12 cellular contexts compared by ENCODE assay signal in the genomic region with DNA sequence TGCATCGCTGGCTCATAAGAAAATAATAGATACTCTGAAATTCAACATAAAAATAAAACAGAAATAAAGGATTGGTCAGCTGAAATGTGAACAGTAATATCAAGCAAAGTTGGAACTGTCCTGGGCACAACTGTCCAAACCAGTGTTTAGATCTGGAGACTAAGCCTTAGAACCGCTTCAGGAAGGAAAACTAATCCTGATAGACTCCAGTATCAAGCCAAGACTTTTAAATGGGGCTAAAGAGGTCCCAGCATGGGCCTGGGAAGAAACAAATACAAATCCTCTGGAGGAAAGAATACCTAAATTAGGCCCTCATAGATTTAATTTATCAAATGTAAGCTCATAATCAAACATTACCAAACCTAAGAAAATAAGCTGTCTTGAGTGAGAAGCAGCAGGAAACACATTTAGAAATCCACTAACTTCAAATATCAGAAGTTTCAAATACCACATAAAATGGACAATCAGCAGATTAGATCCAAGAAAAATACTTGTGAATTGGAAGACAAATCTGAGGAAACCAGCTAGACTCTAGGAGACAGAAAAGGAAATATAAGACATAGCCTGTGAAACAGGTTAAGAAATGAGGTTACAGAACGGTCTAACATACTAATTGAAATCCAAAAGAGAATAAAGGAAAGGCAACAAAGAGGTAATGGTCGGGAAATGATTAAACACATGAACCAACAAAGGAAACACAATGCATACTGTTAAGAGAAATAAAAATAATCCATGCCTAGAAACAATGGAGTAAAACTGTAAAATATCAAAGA.
"Had no signal": no experiment of that assay in that cellular context is flagged by ENCODE, and none has a peak within 500 bp of the region (broad histone marks: within the 10 kb centered on the region; RNA-seq: fewer than 3 reads in every experiment).

No MANE protein-coding gene starts in this region.

- H3K36me3 ChIP-seq: thyroid gland had no signal

- H3K27ac ChIP-seq: esophagus squamous epithelium, pancreas, thyroid gland had no signal

- H3K27me3 ChIP-seq: esophagus squamous epithelium, pancreas, thyroid gland had no signal

- DNase-seq: activated CD4-positive, alpha-beta T cell treated with anti-CD3 and anti-CD28 coated beads for 4 hours; activated CD8-positive, alpha-beta memory T cell treated with anti-CD3 and anti-CD28 coated beads, Interleukin-2, amount 50 U/mL, for 4 hours; activated CD8-positive, alpha-beta T cell treated with anti-CD3 and anti-CD28 coated beads, Interleukin-2, amount 10 ng/mL, durations not matched to agents 7 days and 5 days; esophagus squamous epithelium; hypothalamus; mesendoderm; pancreas; stimulated activated CD4-positive, alpha-beta T cell treated with anti-CD3 and anti-CD28 coated beads, Interleukin-12 subunit alpha, Interleukin-12 subunit beta, amount 100 ng/mL, for 4 hours; stimulated activated CD4-positive, alpha-beta T cell treated with anti-CD3 and anti-CD28 coated beads, Interleukin-2, amount 100 ng/mL, for 24 hours; T-helper 2 cell; thyroid gland had no signal

- H3K27ac Mint-ChIP-seq: activated CD8-positive, alpha-beta T cell treated with anti-CD3 and anti-CD28 coated beads, Interleukin-2, amount 10 ng/mL, durations not matched to agents 7 days and 5 days had no signal

- FAIRE-seq: colon, pancreas had no signal

- ATAC-seq: activated CD8-positive, alpha-beta T cell treated with anti-CD3 and anti-CD28 coated beads, Interleukin-2, amount 10 ng/mL, durations not matched to agents 7 days and 5 days; pancreas had no signal

- H3K4me3 ChIP-seq: esophagus squamous epithelium, pancreas, thyroid gland had no signal

- H3K9me3 ChIP-seq: esophagus squamous epithelium, pancreas, thyroid gland had no signal

- H3K4me3 Mint-ChIP-seq: activated CD8-positive, alpha-beta T cell treated with anti-CD3 and anti-CD28 coated beads, Interleukin-2, amount 10 ng/mL, durations not matched to agents 7 days and 5 days had no signal
